8 cellular contexts compared by ENCODE assay signal in genomic region chr11:102346748-102347525, GRCh38. TPM values are rescaled to one million over a fixed set of nuclear protein-coding genes. Genes with fewer than 3 reads are reported as not detected.
DNase-seq lines count a peak whose midpoint lies in the region; TF ChIP-seq lines count a peak whose summit lies in the region.

Gene BIRC2 (plus strand): TSS chr11:102347214. CDS start chr11:102349855, 2,641 bp downstream.

- POLR2A ChIA-PET in Caco-2 (lab: Charles Lee), result interaction anchor here (0.6 to 0.7 kb wide), 6 partner anchors 9 to 432 kb away, joined by 3 to 9 read pairs (median 6); no protein-coding TSS in a partner anchor

- H3K9ac ChIP-seq in NT2/D1 (ENCODE audit: insufficient read length, low read depth), result peak within 1 kb of the TSS; percentile 88

- CTCF ChIA-PET in Caco-2 (lab: Charles Lee), result interaction anchor here (0.5 to 1.3 kb wide), 6 partner anchors 43 to 320 kb away, joined by 3 to 7 read pairs (median 4); no protein-coding TSS in a partner anchor

- DNase-seq in Caco-2 (peak; percentile 96 to 100), GM20000 (ENCODE audit: low spot score) (peak; percentile 89), HT-29 (ENCODE audit: low spot score) (peak; percentile 97), NT2/D1 (ENCODE audit: low read depth, low spot score) (peak; percentile 92), mesothelial cell of epicardium (ENCODE audit: low spot score in 2 of 2, unreplicated experiment in 2 of 2) (peak; percentile 94 to 98)
- DNase-seq in activated CD8-positive, alpha-beta memory T cell treated with anti-CD3 and anti-CD28 coated beads, Interleukin-2, amount 50 U/mL, for 1 hour (ENCODE audit: extremely low read depth), result peak; percentile 94
- peak; percentile 90 to 91 for DNase-seq in stimulated activated CD8-positive, alpha-beta memory T cell treated with anti-CD3 and anti-CD28 coated beads, Interleukin-2, amount 100 ng/mL, for 1 hour (ENCODE audit: low read depth in 2 of 2)

- H3K36me3 ChIP-seq in Caco-2 (ENCODE audit: control insufficient read depth, insufficient read depth, low read length) (peaks cover 2% of the 10 kb centered on the region; the same call in 1 of the 2 replicates), NT2/D1 (ENCODE audit: insufficient read depth, insufficient read length, low read length) (peaks cover 28% of the 10 kb centered on the region)

- H3K9me3 ChIP-seq in Caco-2, result no peaks in the 10 kb centered on the region
- H3K9me3 ChIP-seq in NT2/D1 (ENCODE audit: insufficient read depth, low read length), result no peaks in the 10 kb centered on the region

- in situ Hi-C loops in endometrial microvascular endothelial cells (cut with HindIII; ENCODE audit: inconsistent ontology term, low pct_unique_long_range_greater_than_20kb, low sequenced_read_pairs), result no loop called here

- intact Hi-C loops in Caco-2 (cut with micrococcal nuclease; ENCODE audit: unreplicated experiment), result loop anchor here (1.0 to 5.0 kb wide), 7 partner anchors 30 to 435 kb away; partner anchors contain the start of genes BIRC3, TMEM123 and YAP1

- H3K4me3 ChIP-seq in Caco-2 (ENCODE audit: low read depth, low read length), result peak within 1 kb of the TSS; percentile 52
- peak within 1 kb of the TSS; percentile 63 for H3K4me3 ChIP-seq in NT2/D1 (ENCODE audit: insufficient read length, low read depth)

- H3K4me1 Mint-ChIP-seq in Caco-2 (ENCODE audit: low read depth, unreplicated experiment), result peaks cover 8% of the 10 kb centered on the region
- H3K4me1 Mint-ChIP-seq in mesothelial cell of epicardium, result peaks cover 24% of the 10 kb centered on the region

- no peaks in the 10 kb centered on the region for H3K27me3 Mint-ChIP-seq in Caco-2 (ENCODE audit: insufficient read depth, unreplicated experiment)
- H3K27me3 Mint-ChIP-seq in mesothelial cell of epicardium (ENCODE audit: low read depth), result no peaks in the 10 kb centered on the region

- BruUV-seq in Caco-2 (replicated peaks; lab: Mats Ljungman, UMichigan), result no TSS peak

- H3K4me1 ChIP-seq in Caco-2 (peaks cover 17% of the 10 kb centered on the region), NT2/D1 (ENCODE audit: insufficient read depth, insufficient read length) (no peaks in the 10 kb centered on the region)

- H3K27me3 ChIP-seq in Caco-2 (replicated peaks; ENCODE audit: control insufficient read depth, insufficient read depth, low read length) (no peaks in the 10 kb centered on the region), NT2/D1 (ENCODE audit: insufficient read depth, insufficient read length) (no peaks in the 10 kb centered on the region)

- peak within 1 kb of the TSS; percentile 68 for H3K27ac Mint-ChIP-seq in Caco-2 (ENCODE audit: unreplicated experiment)
- H3K27ac Mint-ChIP-seq in mesothelial cell of epicardium, result peak within 1 kb of the TSS; percentile 99

- H3K9me3 Mint-ChIP-seq in Caco-2 (ENCODE audit: unreplicated experiment) (no peaks in the 10 kb centered on the region), mesothelial cell of epicardium (no peaks in the 10 kb centered on the region)

- H3K4me3 Mint-ChIP-seq in Caco-2 (ENCODE audit: unreplicated experiment), result peak within 1 kb of the TSS; percentile 93
- H3K4me3 Mint-ChIP-seq in mesothelial cell of epicardium, result peak within 1 kb of the TSS; percentile 96

- peak; percentile 71 to 97 for TF ChIP-seq CTCF in Caco-2 (IDR thresholded peaks at IDR 0.05; ENCODE audit: insufficient read depth in 1 of 2, low read depth in 1 of 2, low read length in 1 of 2, severe bottlenecking in 1 of 2, unreplicated experiment in 1 of 2)
- TF ChIP-seq CTCF in GM20000 (IDR thresholded peaks at IDR 0.05; ENCODE audit: extremely low read depth, missing control alignments), result peak; percentile 88
- TF ChIP-seq CTCF in mesothelial cell of epicardium (IDR thresholded peaks at IDR 0.05; ENCODE audit: unreplicated experiment), result peak; percentile 61

- peaks cover 38% of the 10 kb centered on the region for H3K36me3 Mint-ChIP-seq in Caco-2 (ENCODE audit: insufficient read depth, unreplicated experiment)
- H3K36me3 Mint-ChIP-seq in mesothelial cell of epicardium, result peaks cover 7% of the 10 kb centered on the region

RNA-seq across cellular contexts. Expression of gene BIRC2, which starts in this region (rescaled TPM):
- total RNA-seq in Caco-2 (2022) (52.7 and 53.5 TPM in 2 replicates), endometrial microvascular endothelial cells (ENCODE audit: inconsistent ontology term) (48.8 TPM), mesothelial cell of epicardium (39.8 to 42.8 TPM (median 42.7 TPM) in 3 replicates)
- 14.8 and 16.1 TPM in 2 replicates for total RNA-seq in HT-29 (2014; rRNA removed; shearing (Covaris generic))

Comparison
In these comparisons a context has a peak if more than half of its experiments do, and no peak if none do; other contexts are left out.
1. Peak in every context shown above with its lines: DNase-seq and H3K4me3 ChIP-seq.